In the genomic region with DNA sequence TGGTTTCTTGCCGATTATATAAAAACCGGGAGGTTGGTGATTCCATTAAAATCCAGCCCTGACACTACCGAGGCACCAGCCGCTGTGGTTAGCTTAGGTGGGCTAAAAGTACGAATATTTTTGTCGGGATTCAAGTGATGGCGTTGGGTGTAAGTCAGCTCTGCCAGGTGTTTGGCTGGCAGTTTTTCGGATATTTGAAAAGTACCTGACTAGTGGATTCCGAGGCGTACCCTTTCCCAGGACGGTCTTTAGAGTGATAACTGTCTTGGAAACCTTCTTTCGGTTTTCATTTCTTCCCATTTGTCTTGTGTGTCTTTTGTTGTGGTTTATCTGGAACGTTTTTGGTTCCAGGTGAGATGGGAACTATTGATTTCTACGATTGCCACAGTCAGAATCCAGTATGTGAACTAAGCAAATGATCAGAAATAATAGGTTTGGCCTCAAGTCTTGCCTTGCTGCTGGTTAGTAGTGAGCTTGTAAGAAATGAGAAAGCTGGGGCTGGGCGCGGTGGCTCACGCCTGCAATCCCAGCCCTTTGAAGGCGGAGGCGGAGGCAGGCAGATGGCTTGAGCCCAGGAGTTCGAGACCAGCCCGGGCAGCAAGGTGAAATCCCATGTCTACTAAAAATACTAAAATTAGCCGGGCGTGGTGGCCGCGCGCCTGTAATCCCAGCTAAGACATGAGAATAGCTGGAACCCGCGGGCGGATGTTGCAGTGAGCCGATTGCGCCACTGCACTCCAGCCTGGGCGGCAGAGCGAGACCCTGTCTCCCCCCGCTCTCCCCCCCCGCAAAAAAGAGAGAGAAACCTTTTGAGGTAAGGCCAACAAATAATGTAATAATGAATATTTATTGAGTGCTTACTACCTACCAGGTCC, we compare ENCODE assay signal across 1 cellular context.
TF ChIP-seq lines count a peak whose summit lies in the region.

No MANE protein-coding gene starts in this region.

TF ChIP-seq in K562, 482 proteins besides CTCF, POLR2A, EP300 and RAD21 (continued from another document and continues in another):
- TF ChIP-seq, protein P1, sequence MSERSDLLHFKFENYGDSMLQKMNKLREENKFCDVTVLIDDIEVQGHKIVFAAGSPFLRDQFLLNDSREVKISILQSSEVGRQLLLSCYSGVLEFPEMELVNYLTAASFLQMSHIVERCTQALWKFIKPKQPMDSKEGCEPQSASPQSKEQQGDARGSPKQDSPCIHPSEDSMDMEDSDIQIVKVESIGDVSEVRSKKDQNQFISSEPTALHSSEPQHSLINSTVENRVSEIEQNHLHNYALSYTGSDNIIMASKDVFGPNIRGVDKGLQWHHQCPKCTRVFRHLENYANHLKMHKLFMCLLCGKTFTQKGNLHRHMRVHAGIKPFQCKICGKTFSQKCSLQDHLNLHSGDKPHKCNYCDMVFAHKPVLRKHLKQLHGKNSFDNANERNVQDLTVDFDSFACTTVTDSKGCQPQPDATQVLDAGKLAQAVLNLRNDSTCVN (CRISPR knock-in tag; IDR thresholded peaks at IDR 0.05) = no peak
- TF ChIP-seq PURB (CRISPR knock-in tag; IDR thresholded peaks at IDR 0.05; ENCODE audit: low read depth) = no peak
- TF ChIP-seq, protein P2, sequence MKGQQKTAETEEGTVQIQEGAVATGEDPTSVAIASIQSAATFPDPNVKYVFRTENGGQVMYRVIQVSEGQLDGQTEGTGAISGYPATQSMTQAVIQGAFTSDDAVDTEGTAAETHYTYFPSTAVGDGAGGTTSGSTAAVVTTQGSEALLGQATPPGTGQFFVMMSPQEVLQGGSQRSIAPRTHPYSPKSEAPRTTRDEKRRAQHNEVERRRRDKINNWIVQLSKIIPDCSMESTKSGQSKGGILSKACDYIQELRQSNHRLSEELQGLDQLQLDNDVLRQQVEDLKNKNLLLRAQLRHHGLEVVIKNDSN (CRISPR knock-in tag; IDR thresholded peaks at IDR 0.05) = no peak
- TF ChIP-seq, protein P3, sequence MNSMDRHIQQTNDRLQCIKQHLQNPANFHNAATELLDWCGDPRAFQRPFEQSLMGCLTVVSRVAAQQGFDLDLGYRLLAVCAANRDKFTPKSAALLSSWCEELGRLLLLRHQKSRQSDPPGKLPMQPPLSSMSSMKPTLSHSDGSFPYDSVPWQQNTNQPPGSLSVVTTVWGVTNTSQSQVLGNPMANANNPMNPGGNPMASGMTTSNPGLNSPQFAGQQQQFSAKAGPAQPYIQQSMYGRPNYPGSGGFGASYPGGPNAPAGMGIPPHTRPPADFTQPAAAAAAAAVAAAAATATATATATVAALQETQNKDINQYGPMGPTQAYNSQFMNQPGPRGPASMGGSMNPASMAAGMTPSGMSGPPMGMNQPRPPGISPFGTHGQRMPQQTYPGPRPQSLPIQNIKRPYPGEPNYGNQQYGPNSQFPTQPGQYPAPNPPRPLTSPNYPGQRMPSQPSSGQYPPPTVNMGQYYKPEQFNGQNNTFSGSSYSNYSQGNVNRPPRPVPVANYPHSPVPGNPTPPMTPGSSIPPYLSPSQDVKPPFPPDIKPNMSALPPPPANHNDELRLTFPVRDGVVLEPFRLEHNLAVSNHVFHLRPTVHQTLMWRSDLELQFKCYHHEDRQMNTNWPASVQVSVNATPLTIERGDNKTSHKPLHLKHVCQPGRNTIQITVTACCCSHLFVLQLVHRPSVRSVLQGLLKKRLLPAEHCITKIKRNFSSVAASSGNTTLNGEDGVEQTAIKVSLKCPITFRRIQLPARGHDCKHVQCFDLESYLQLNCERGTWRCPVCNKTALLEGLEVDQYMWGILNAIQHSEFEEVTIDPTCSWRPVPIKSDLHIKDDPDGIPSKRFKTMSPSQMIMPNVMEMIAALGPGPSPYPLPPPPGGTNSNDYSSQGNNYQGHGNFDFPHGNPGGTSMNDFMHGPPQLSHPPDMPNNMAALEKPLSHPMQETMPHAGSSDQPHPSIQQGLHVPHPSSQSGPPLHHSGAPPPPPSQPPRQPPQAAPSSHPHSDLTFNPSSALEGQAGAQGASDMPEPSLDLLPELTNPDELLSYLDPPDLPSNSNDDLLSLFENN (IDR thresholded peaks at IDR 0.05; ENCODE audit: low read depth in 2 of 2, low read length in 2 of 2) = no peak
- no peak for TF ChIP-seq NEUROD1 (IDR thresholded peaks at IDR 0.05; ENCODE audit: borderline replicate concordance, low read depth, low read length, partially characterized antibody)
- no peak for TF ChIP-seq HEY1 (CRISPR knock-in tag; IDR thresholded peaks at IDR 0.05; ENCODE audit: borderline replicate concordance)
- TF ChIP-seq SP2 (IDR thresholded peaks at IDR 0.05; ENCODE audit: extremely low read depth, low read depth, low read length, poor library complexity, severe bottlenecking) = no peak
- TF ChIP-seq POLR2G (IDR thresholded peaks at IDR 0.05; ENCODE audit: low read depth, low read length) = peak; percentile 28; the same call in 1 of the 2 replicates
- TF ChIP-seq MYNN (IDR thresholded peaks at IDR 0.05) = no peak
- TF ChIP-seq MYNN (CRISPR knock-in tag; IDR thresholded peaks at IDR 0.05) = no peak
- no peak for TF ChIP-seq CHD4 (IDR thresholded peaks at IDR 0.05; ENCODE audit: insufficient read depth, insufficient replicate concordance, low read depth, low read length, poor library complexity, severe bottlenecking)
- no peak for TF ChIP-seq TCF7L2 (IDR thresholded peaks at IDR 0.05; ENCODE audit: low read depth, low read length)
- TF ChIP-seq NFRKB (IDR thresholded peaks at IDR 0.05; ENCODE audit: low read depth) = no peak
- TF ChIP-seq PTTG1 (tag; IDR thresholded peaks at IDR 0.05; ENCODE audit: low read depth) = no peak
- TF ChIP-seq, protein P4, sequence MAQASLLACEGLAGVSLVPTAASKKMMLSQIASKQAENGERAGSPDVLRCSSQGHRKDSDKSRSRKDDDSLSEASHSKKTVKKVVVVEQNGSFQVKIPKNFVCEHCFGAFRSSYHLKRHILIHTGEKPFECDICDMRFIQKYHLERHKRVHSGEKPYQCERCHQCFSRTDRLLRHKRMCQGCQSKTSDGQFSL (CRISPR knock-in tag; IDR thresholded peaks at IDR 0.05) = 0 out of 2 replicates have a peak, but pooled peaks have one; percentile 9
- TF ChIP-seq, protein P4 (tag; IDR thresholded peaks at IDR 0.05) = no peak
- no peak for TF ChIP-seq TAF7 (tag; IDR thresholded peaks at IDR 0.05)
- TF ChIP-seq SOX6 (IDR thresholded peaks at IDR 0.05) = no peak
- no peak for TF ChIP-seq SRF (CRISPR knock-in tag; IDR thresholded peaks at IDR 0.05)
- TF ChIP-seq, protein P5, sequence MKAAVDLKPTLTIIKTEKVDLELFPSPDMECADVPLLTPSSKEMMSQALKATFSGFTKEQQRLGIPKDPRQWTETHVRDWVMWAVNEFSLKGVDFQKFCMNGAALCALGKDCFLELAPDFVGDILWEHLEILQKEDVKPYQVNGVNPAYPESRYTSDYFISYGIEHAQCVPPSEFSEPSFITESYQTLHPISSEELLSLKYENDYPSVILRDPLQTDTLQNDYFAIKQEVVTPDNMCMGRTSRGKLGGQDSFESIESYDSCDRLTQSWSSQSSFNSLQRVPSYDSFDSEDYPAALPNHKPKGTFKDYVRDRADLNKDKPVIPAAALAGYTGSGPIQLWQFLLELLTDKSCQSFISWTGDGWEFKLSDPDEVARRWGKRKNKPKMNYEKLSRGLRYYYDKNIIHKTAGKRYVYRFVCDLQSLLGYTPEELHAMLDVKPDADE (conservative IDR thresholded peaks at IDR 0.05; ENCODE audit: control insufficient read depth, low read depth, low read length) = 0 out of 2 replicates have a peak, but pooled peaks have one; percentile 20
- TF ChIP-seq, protein P6, sequence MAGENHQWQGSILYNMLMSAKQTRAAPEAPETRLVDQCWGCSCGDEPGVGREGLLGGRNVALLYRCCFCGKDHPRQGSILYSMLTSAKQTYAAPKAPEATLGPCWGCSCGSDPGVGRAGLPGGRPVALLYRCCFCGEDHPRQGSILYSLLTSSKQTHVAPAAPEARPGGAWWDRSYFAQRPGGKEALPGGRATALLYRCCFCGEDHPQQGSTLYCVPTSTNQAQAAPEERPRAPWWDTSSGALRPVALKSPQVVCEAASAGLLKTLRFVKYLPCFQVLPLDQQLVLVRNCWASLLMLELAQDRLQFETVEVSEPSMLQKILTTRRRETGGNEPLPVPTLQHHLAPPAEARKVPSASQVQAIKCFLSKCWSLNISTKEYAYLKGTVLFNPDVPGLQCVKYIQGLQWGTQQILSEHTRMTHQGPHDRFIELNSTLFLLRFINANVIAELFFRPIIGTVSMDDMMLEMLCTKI (IDR thresholded peaks at IDR 0.05; ENCODE audit: partially characterized antibody) = no peak
- TF ChIP-seq, protein P7, sequence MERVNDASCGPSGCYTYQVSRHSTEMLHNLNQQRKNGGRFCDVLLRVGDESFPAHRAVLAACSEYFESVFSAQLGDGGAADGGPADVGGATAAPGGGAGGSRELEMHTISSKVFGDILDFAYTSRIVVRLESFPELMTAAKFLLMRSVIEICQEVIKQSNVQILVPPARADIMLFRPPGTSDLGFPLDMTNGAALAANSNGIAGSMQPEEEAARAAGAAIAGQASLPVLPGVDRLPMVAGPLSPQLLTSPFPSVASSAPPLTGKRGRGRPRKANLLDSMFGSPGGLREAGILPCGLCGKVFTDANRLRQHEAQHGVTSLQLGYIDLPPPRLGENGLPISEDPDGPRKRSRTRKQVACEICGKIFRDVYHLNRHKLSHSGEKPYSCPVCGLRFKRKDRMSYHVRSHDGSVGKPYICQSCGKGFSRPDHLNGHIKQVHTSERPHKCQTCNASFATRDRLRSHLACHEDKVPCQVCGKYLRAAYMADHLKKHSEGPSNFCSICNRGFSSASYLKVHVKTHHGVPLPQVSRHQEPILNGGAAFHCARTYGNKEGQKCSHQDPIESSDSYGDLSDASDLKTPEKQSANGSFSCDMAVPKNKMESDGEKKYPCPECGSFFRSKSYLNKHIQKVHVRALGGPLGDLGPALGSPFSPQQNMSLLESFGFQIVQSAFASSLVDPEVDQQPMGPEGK (CRISPR knock-in tag; IDR thresholded peaks at IDR 0.05; ENCODE audit: borderline replicate concordance) = no peak
- TF ChIP-seq PML (IDR thresholded peaks at IDR 0.05; ENCODE audit: low read length) = no peak
- no peak for TF ChIP-seq ZNF282 (CRISPR knock-in tag; IDR thresholded peaks at IDR 0.05)
- no peak for TF ChIP-seq TBP (optimal IDR thresholded peaks at IDR 0.05; ENCODE audit: low read depth, low read length)
- peak; percentile 87 for TF ChIP-seq ZNF121 (CRISPR knock-in tag; conservative IDR thresholded peaks at IDR 0.05)
- TF ChIP-seq, protein P8, sequence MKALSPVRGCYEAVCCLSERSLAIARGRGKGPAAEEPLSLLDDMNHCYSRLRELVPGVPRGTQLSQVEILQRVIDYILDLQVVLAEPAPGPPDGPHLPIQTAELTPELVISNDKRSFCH (CRISPR knock-in tag; IDR thresholded peaks at IDR 0.05) = no peak
- TF ChIP-seq, protein P8 (tag; IDR thresholded peaks at IDR 0.05) = no peak
- TF ChIP-seq, protein P9, sequence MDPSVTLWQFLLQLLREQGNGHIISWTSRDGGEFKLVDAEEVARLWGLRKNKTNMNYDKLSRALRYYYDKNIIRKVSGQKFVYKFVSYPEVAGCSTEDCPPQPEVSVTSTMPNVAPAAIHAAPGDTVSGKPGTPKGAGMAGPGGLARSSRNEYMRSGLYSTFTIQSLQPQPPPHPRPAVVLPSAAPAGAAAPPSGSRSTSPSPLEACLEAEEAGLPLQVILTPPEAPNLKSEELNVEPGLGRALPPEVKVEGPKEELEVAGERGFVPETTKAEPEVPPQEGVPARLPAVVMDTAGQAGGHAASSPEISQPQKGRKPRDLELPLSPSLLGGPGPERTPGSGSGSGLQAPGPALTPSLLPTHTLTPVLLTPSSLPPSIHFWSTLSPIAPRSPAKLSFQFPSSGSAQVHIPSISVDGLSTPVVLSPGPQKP (CRISPR knock-in tag; IDR thresholded peaks at IDR 0.05) = no peak
- no peak for TF ChIP-seq SMC3 (conservative IDR thresholded peaks at IDR 0.05; ENCODE audit: insufficient read depth, low read depth, low read length)
- no peak for TF ChIP-seq NFATC3 (IDR thresholded peaks at IDR 0.05)
- TF ChIP-seq, protein P10, sequence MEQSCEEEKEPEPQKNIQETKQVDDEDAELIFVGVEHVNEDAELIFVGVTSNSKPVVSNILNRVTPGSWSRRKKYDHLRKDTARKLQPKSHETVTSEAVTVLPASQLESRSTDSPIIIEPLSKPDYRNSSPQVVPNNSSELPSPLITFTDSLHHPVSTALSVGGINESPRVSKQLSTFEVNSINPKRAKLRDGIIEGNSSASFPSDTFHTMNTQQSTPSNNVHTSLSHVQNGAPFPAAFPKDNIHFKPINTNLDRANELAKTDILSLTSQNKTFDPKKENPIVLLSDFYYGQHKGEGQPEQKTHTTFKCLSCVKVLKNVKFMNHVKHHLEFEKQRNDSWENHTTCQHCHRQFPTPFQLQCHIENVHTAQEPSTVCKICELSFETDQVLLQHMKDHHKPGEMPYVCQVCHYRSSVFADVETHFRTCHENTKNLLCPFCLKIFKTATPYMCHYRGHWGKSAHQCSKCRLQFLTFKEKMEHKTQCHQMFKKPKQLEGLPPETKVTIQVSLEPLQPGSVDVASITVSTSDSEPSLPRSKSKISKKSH (CRISPR knock-in tag; IDR thresholded peaks at IDR 0.05) = no peak
- no peak for TF ChIP-seq ESRRA (IDR thresholded peaks at IDR 0.05; ENCODE audit: borderline replicate concordance, low read depth)
- TF ChIP-seq ZNF217 (CRISPR knock-in tag; IDR thresholded peaks at IDR 0.05) = no peak
- TF ChIP-seq, protein P11, sequence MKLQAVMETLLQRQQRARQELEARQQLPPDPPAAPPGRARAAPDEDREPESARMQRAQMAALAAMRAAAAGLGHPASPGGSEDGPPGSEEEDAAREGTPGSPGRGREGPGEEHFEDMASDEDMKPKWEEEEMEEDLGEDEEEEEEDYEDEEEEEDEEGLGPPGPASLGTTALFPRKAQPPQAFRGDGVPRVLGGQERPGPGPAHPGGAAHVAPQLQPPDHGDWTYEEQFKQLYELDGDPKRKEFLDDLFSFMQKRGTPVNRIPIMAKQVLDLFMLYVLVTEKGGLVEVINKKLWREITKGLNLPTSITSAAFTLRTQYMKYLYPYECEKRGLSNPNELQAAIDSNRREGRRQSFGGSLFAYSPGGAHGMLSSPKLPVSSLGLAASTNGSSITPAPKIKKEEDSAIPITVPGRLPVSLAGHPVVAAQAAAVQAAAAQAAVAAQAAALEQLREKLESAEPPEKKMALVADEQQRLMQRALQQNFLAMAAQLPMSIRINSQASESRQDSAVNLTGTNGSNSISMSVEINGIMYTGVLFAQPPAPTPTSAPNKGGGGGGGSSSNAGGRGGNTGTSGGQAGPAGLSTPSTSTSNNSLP (IDR thresholded peaks at IDR 0.05; ENCODE audit: borderline replicate concordance, low read depth, low read length) = no peak
- peak; percentile 65; the same call in 1 of the 2 replicates for TF ChIP-seq CEBPG (CRISPR knock-in tag; IDR thresholded peaks at IDR 0.05)
- TF ChIP-seq CEBPG (tag; conservative IDR thresholded peaks at IDR 0.05 in 1 of 2, IDR thresholded peaks at IDR 0.05 in 1 of 2) = peak; percentile 66 to 78
- TF ChIP-seq, protein P12, sequence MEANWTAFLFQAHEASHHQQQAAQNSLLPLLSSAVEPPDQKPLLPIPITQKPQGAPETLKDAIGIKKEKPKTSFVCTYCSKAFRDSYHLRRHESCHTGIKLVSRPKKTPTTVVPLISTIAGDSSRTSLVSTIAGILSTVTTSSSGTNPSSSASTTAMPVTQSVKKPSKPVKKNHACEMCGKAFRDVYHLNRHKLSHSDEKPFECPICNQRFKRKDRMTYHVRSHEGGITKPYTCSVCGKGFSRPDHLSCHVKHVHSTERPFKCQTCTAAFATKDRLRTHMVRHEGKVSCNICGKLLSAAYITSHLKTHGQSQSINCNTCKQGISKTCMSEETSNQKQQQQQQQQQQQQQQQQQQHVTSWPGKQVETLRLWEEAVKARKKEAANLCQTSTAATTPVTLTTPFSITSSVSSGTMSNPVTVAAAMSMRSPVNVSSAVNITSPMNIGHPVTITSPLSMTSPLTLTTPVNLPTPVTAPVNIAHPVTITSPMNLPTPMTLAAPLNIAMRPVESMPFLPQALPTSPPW (CRISPR knock-in tag; IDR thresholded peaks at IDR 0.05) = peak; percentile 91
- TF ChIP-seq POLR2H (tag; IDR thresholded peaks at IDR 0.05; ENCODE audit: low read depth) = no peak
- no peak for TF ChIP-seq TBL1XR1 (IDR thresholded peaks at IDR 0.05; ENCODE audit: low read length in 2 of 2)
